ENCODE assay signal across 29 cellular contexts in genomic region chr11:30365793-30366517, GRCh38. TPM values are rescaled to one million over a fixed set of nuclear protein-coding genes. Genes with fewer than 3 reads are reported as not detected.
A peak's percentile ranks its signal among the peaks of the same experiment; 100 is the strongest.
DNase-seq lines count a peak whose midpoint lies in the region; ATAC-seq and TF ChIP-seq lines count a peak whose summit lies in the region.
"Had no signal": no experiment of that assay in that cellular context is flagged by ENCODE, and none has a peak within 500 bp of the region (broad histone marks: within the 10 kb centered on the region; RNA-seq: fewer than 3 reads in every experiment).

No MANE protein-coding gene starts in this region.

- peaks cover 12% of the 10 kb centered on the region for H3K9me3 Mint-ChIP-seq in type B pancreatic cell
- no peaks in the 10 kb centered on the region for H3K9me3 Mint-ChIP-seq in HFFc6
- H3K9me3 Mint-ChIP-seq: activated T-cell treated with anti-CD3 and anti-CD28 coated beads, Interleukin-2, amount 50 U/mL, for 4 hours; central memory CD8-positive, alpha-beta T cell; GM23338 had no signal

- H3K4me3 Mint-ChIP-seq in type B pancreatic cell (no peak overlapping the region), HFFc6 (no peak overlapping the region)
- H3K4me3 Mint-ChIP-seq: activated T-cell treated with anti-CD3 and anti-CD28 coated beads, Interleukin-2, amount 50 U/mL, for 4 hours; central memory CD8-positive, alpha-beta T cell; dendritic cell treated with granulocyte-macrophage colony-stimulating factor and Interleukin-4, amounts not matched to agents 40 ng/mL and 50 ng/mL, for 4 days; GM23338; IgD-negative memory B cell; neural progenitor cell had no signal

- H3K27me3 Mint-ChIP-seq in type B pancreatic cell, result no peaks in the 10 kb centered on the region
- H3K27me3 Mint-ChIP-seq in HFFc6 (ENCODE audit: insufficient read depth), result no peaks in the 10 kb centered on the region

- H3K4me1 Mint-ChIP-seq in type B pancreatic cell (ENCODE audit: unreplicated experiment) (peaks cover 22% of the 10 kb centered on the region), HFFc6 (ENCODE audit: low read depth) (no peaks in the 10 kb centered on the region)
- H3K4me1 Mint-ChIP-seq: central memory CD8-positive, alpha-beta T cell had no signal

- H3K27ac Mint-ChIP-seq in type B pancreatic cell (peak overlapping the region; percentile 4), HFFc6 (no peak overlapping the region)
- H3K27ac Mint-ChIP-seq: dendritic cell treated with granulocyte-macrophage colony-stimulating factor and Interleukin-4, amounts not matched to agents 40 ng/mL and 50 ng/mL, for 4 days; GM23338; IgD-negative memory B cell; neural progenitor cell had no signal

- peaks cover 3% of the 10 kb centered on the region for H3K36me3 Mint-ChIP-seq in type B pancreatic cell
- no peaks in the 10 kb centered on the region for H3K36me3 Mint-ChIP-seq in HFFc6 (ENCODE audit: low read depth)
- H3K36me3 Mint-ChIP-seq: IgD-negative memory B cell, neural progenitor cell had no signal

- ATAC-seq in GM18867 (IDR thresholded peaks at IDR 0.05; ENCODE audit: unreplicated experiment) (peak; percentile 59), HG02588 (IDR thresholded peaks at IDR 0.05; ENCODE audit: unreplicated experiment) (peak; percentile 44), HG03565 (IDR thresholded peaks at IDR 0.05; ENCODE audit: unreplicated experiment) (peak; percentile 54)
- ATAC-seq: activated T-cell treated with anti-CD3 and anti-CD28 coated beads, Interleukin-2, amount 50 U/mL, for 4 hours; GM23338; left cardiac atrium; Panc1 had no signal

- TF ChIP-seq CTCF in type B pancreatic cell (conservative IDR thresholded peaks at IDR 0.05) (no peak), HFFc6 (IDR thresholded peaks at IDR 0.05) (no peak)

- DNase-seq in type B pancreatic cell (ENCODE audit: extremely low spot score, unreplicated experiment) (no peak), HFFc6 (no peak)
- DNase-seq in effector CD8-positive, alpha-beta T cell (lab: John Stamatoyannopoulos, UW), result no peak
- no peak for DNase-seq in stimulated activated naive CD4-positive, alpha-beta T cell treated with Interleukin-2 at 50 U/mL for 16 hours (lab: John Stamatoyannopoulos, UW)
- DNase-seq: activated CD4-positive, alpha-beta T cell treated with anti-CD3 and anti-CD28 coated beads for 48 hours; activated gamma-delta T cell treated with Interleukin-2 at 50 U/mL for 16 hours; activated T-cell treated with anti-CD3 and anti-CD28 coated beads, Interleukin-2, amount 50 U/mL, for 4 hours; DMS53; esophagus squamous epithelium; foreskin melanocyte; left cardiac atrium; mammary epithelial cell; NCI-H1092 treated with DMSO at 0.1 percent for 48 hours; NCI-H187 treated with DMSO at 0.1 percent for 48 hours; NCI-H2171 treated with DMSO at 0.1 percent for 48 hours; NCI-H524; SHP77; T1000; upper lobe of left lung; WERI-Rb-1 had no signal

RNA-seq across cellular contexts. Expression of gene ARL14EP, which starts 43.1 kb away (rescaled TPM):
- total RNA-seq in type B pancreatic cell (ENCODE audit: low replicate concordance), result 21.6 and 34.5 TPM in 2 replicates
- 10 to 100 TPM; 16.5 to 23.6 (median 20.6) TPM for total RNA-seq in HFFc6 (2021; fragmentation: NEBNext Ultra II Directional; extraction: Animal tissue kit (Norgen Biotek cat#: 25700))
